25 cellular contexts compared by ENCODE assay signal in the genomic region with DNA sequence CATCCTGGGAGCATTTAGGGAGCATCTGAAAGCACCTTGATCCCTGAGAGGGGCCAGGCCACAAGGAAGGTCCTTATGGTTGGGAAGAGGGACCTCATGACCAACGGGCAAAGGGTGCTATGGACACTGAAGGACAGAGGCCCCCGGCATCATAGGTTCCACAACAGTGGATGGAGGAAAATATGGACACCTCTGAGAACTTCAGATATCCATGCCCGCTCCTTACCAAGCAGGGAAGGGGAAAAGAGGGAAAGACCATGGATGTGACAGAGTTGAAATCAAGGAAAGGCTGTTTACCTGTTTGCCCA.
DNase-seq lines count a peak whose midpoint lies in the region; ATAC-seq and TF ChIP-seq lines count a peak whose summit lies in the region.
"Had no signal": no experiment of that assay in that cellular context is flagged by ENCODE, and none has a peak within 500 bp of the region (broad histone marks: within the 10 kb centered on the region; RNA-seq: fewer than 3 reads in every experiment).

No MANE protein-coding gene starts in this region.

- H3K9me3 ChIP-seq in right cardiac atrium (ENCODE audit: control insufficient read depth, low read length) (no peaks in the 10 kb centered on the region), parathyroid adenoma (ENCODE audit: control insufficient read depth, low read length) (no peaks in the 10 kb centered on the region), uterus (no peaks in the 10 kb centered on the region)
- H3K9me3 ChIP-seq: BE2C, HAP-1, prostate gland had no signal

- H3K36me3 ChIP-seq in parathyroid adenoma (ENCODE audit: control insufficient read depth, insufficient read depth, low read length) = no peaks in the 10 kb centered on the region
- no peaks in the 10 kb centered on the region for H3K36me3 ChIP-seq in uterus
- H3K36me3 ChIP-seq: BE2C, cardiac muscle cell, HAP-1, prostate gland had no signal

- WGBS in right cardiac atrium = 95% methylated on average over 3 of the region's 3 CpGs

- no peak for TF ChIP-seq CTCF in coronary artery (IDR thresholded peaks at IDR 0.05)
- no peak for TF ChIP-seq CTCF in parathyroid adenoma (IDR thresholded peaks at IDR 0.05)
- no peak for TF ChIP-seq CTCF in uterus (IDR thresholded peaks at IDR 0.05)

- H3K27me3 Mint-ChIP-seq in stimulated activated naive CD8-positive, alpha-beta T cell treated with anti-CD3 and anti-CD28 coated beads, Interleukin-15, amount 100 ng/mL, for 72 hours = no peaks in the 10 kb centered on the region

- ATAC-seq in right cardiac atrium (no peak), Right ventricle myocardium inferior (no peak)
- no peak for ATAC-seq in stimulated activated naive CD8-positive, alpha-beta T cell treated with anti-CD3 and anti-CD28 coated beads, Interleukin-15, amount 100 ng/mL, for 72 hours
- ATAC-seq: activated CD4-positive, CD25-positive, alpha-beta regulatory T cell treated with anti-CD3 and anti-CD28 coated beads, Interleukin-2, amount 50 U/mL, for 24 hours had no signal

- H3K4me1 ChIP-seq in right cardiac atrium (ENCODE audit: control insufficient read depth, insufficient read depth, low read length) (peaks cover 5% of the 10 kb centered on the region), parathyroid adenoma (peaks cover 14% of the 10 kb centered on the region), uterus (peaks cover 0 to 6% of the 10 kb centered on the region in 2 donors)
- H3K4me1 ChIP-seq: BE2C, HAP-1, prostate gland had no signal

- no peak overlapping the region for H3K4me3 ChIP-seq in right cardiac atrium (ENCODE audit: low read length)
- H3K4me3 ChIP-seq in coronary artery = no peak overlapping the region
- no peak overlapping the region for H3K4me3 ChIP-seq in parathyroid adenoma (ENCODE audit: low read depth, low read length)
- H3K4me3 ChIP-seq in uterus = no peak overlapping the region
- H3K4me3 ChIP-seq: cardiac muscle cell, HAP-1, prostate gland had no signal

- no peak overlapping the region for H3K4me3 Mint-ChIP-seq in stimulated activated naive CD8-positive, alpha-beta T cell treated with anti-CD3 and anti-CD28 coated beads, Interleukin-15, amount 100 ng/mL, for 72 hours
- H3K4me3 Mint-ChIP-seq: activated CD4-positive, alpha-beta memory T cell treated with anti-CD3 and anti-CD28 coated beads, Interleukin-2, amount 10 ng/mL, durations not matched to agents 7 days and 5 days had no signal

- H3K9me3 Mint-ChIP-seq in stimulated activated naive CD8-positive, alpha-beta T cell treated with anti-CD3 and anti-CD28 coated beads, Interleukin-15, amount 100 ng/mL, for 72 hours = no peaks in the 10 kb centered on the region
- H3K9me3 Mint-ChIP-seq: activated CD4-positive, alpha-beta memory T cell treated with anti-CD3 and anti-CD28 coated beads, Interleukin-2, amount 10 ng/mL, durations not matched to agents 7 days and 5 days had no signal

- no peaks in the 10 kb centered on the region for H3K79me2 ChIP-seq in parathyroid adenoma

- no peak overlapping the region for H2AFZ ChIP-seq in parathyroid adenoma

- H3K27ac Mint-ChIP-seq in stimulated activated naive CD8-positive, alpha-beta T cell treated with anti-CD3 and anti-CD28 coated beads, Interleukin-15, amount 100 ng/mL, for 72 hours = no peak overlapping the region
- H3K27ac Mint-ChIP-seq: activated CD4-positive, alpha-beta memory T cell treated with anti-CD3 and anti-CD28 coated beads, Interleukin-2, amount 10 ng/mL, durations not matched to agents 7 days and 5 days had no signal

- peaks cover 33% of the 10 kb centered on the region for H3K4me1 Mint-ChIP-seq in stimulated activated naive CD8-positive, alpha-beta T cell treated with anti-CD3 and anti-CD28 coated beads, Interleukin-15, amount 100 ng/mL, for 72 hours

- H3K27ac ChIP-seq in right cardiac atrium (ENCODE audit: low read length) (peak overlapping the region; percentile 48), coronary artery (peak overlapping the region in 1 of 2 donors; percentile 9), parathyroid adenoma (peak overlapping the region; percentile 88), uterus (peak overlapping the region; percentile 10 to 39)
- H3K27ac ChIP-seq: cardiac muscle cell, prostate gland had no signal

- H3K9ac ChIP-seq in parathyroid adenoma = no peak overlapping the region

- intact Hi-C loops in right cardiac atrium (cut with DNase I) (loop anchor here in 2 of 4 donors (10.0 kb wide), 2 partner anchors 90 to 100 kb away; a partner anchor contains a TSS), Right ventricle myocardium inferior (cut with DNase I) (no loop called here), uterus (cut with DNase I; ENCODE audit: low total_unique reads) (no loop called here), posterior vena cava (cut with DNase I) (loop anchor here (5.0 to 10.0 kb wide), 2 partner anchors 90 to 163 kb away; a partner anchor contains a TSS)

- no peak for DNase-seq in right cardiac atrium
- DNase-seq in Right ventricle myocardium inferior (ENCODE audit: missing footprints) = no peak
- DNase-seq in coronary artery (ENCODE audit: low spot score) = peak; percentile 40
- no peak for DNase-seq in uterus
- no peak for DNase-seq in DMS114 treated with DMSO at 0.1 percent for 48 hours (lab: John Stamatoyannopoulos, UW; ENCODE audit: unreplicated experiment)
- DNase-seq in posterior vena cava (ENCODE audit: low spot score) = no peak
- no peak for DNase-seq in stimulated activated naive CD8-positive, alpha-beta T cell treated with anti-CD3 and anti-CD28 coated beads, Interleukin-15, amount 100 ng/mL, for 72 hours
- DNase-seq: ACHN; activated CD4-positive, alpha-beta memory T cell treated with anti-CD3 and anti-CD28 coated beads, Interleukin-2, amount 10 ng/mL, durations not matched to agents 7 days and 5 days; activated CD8-positive, alpha-beta memory T cell treated with anti-CD3 and anti-CD28 coated beads, Interleukin-2, amount 50 U/mL, for 48 hours; activated naive CD4-positive, alpha-beta T cell treated with anti-CD3 and anti-CD28 coated beads, Interleukin-2, amount 50 U/mL, for 16 hours; anterior cingulate cortex; BE2C; Calu3; DND-41; NCI-H1105 treated with DMSO at 0.1 percent for 48 hours; NCI-H1930; NCI-H524 treated with DMSO at 0.1 percent for 48 hours; SHP77 treated with DMSO at 0.1 percent for 48 hours; trophoblast cell had no signal

- TF ChIP-seq POLR2A in uterus (IDR thresholded peaks at IDR 0.05) = no peak

- no peaks in the 10 kb centered on the region for H3K27me3 ChIP-seq in right cardiac atrium (ENCODE audit: control insufficient read depth, insufficient read depth)
- H3K27me3 ChIP-seq in parathyroid adenoma (ENCODE audit: control insufficient read depth, insufficient read depth, low read length) = no peaks in the 10 kb centered on the region
- no peaks in the 10 kb centered on the region for H3K27me3 ChIP-seq in uterus
- H3K27me3 ChIP-seq: BE2C had no signal

- no peak overlapping the region for H3K4me2 ChIP-seq in parathyroid adenoma (ENCODE audit: low read length)

Comparison
In these comparisons a context has a peak if more than half of its experiments do, and no peak if none do; other contexts are left out.
1. intact Hi-C loops: an anchor here in posterior vena cava (5.0 to 10.0 kb wide); none called in Right ventricle myocardium inferior and uterus.